20 cellular contexts compared by ENCODE assay signal in the genomic region with DNA sequence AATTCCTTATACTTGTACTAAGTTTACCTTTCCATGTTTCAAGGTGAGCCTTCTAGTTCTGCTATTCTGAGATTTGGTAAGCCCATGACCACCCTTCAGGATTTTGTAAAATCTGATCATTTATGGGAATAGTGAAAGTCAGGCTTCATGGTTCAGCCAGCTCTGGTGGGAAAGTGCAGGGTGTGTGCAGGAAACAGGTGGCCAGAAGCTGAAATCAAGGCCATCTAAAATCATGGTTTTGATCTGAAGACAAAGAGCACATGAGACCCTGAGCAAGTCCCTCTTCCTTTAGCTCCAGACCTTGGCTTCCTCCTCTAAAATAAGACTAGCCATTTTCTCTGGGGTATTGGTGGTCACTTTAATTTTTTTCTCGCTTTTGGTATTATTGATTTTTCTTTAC.
DNase-seq lines count a peak whose midpoint lies in the region; ATAC-seq and TF ChIP-seq lines count a peak whose summit lies in the region.
"Had no signal": no experiment of that assay in that cellular context is flagged by ENCODE, and none has a peak within 500 bp of the region (broad histone marks: within the 10 kb centered on the region; RNA-seq: fewer than 3 reads in every experiment).

No MANE protein-coding gene starts in this region.

- 0 out of 2 replicates have a peak overlapping the region, but pooled peaks have one; percentile 37 for H3K23ac ChIP-seq in IMR-90 (ENCODE audit: low read depth, low read length)

- dilution Hi-C loops in IMR-90 (cut with HindIII; ENCODE audit: low sequenced_read_pairs, unreplicated experiment) = no loop called here

- TF ChIP-seq POLR2A in IMR-90 (IDR thresholded peaks at IDR 0.05; ENCODE audit: low read depth, low read length) (no peak), esophagus muscularis mucosa (IDR thresholded peaks at IDR 0.05; ENCODE audit: low read depth) (no peak), spleen (IDR thresholded peaks at IDR 0.05) (no peak)

- no peak for TF ChIP-seq EP300 in esophagus muscularis mucosa (IDR thresholded peaks at IDR 0.05)

- H2BK5ac ChIP-seq in IMR-90 (ENCODE audit: low read depth, low read length, poor library complexity, severe bottlenecking) = no peak overlapping the region

- H3K4me1 ChIP-seq in BLaER1 = peaks cover 83% of the 10 kb centered on the region
- peaks cover 19% of the 10 kb centered on the region for H3K4me1 ChIP-seq in IMR-90 (ENCODE audit: control insufficient read depth, insufficient read depth, low read length)
- peaks cover 36 to 100% (median 97%) of the 10 kb centered on the region in 4 donors for H3K4me1 ChIP-seq in esophagus muscularis mucosa
- H3K4me1 ChIP-seq in smooth muscle cell (ENCODE audit: low read depth) = peaks cover 23% of the 10 kb centered on the region
- peaks cover 4 to 52% (median 32%) of the 10 kb centered on the region in 6 donors for H3K4me1 ChIP-seq in spleen

- no peak overlapping the region for H3K56ac ChIP-seq in IMR-90 (ENCODE audit: extremely low read depth, insufficient read depth, low read length)

- H3K36me3 ChIP-seq in BLaER1 (peaks cover 42% of the 10 kb centered on the region), IMR-90 (ENCODE audit: control insufficient read depth, insufficient read depth, low read length) (peaks cover 23% of the 10 kb centered on the region), esophagus muscularis mucosa (peaks cover 13 to 30% (median 21%) of the 10 kb centered on the region in 4 donors), smooth muscle cell (ENCODE audit: low read depth) (peaks cover 18% of the 10 kb centered on the region), spleen (peaks cover 0 to 10% (median 0%) of the 10 kb centered on the region in 6 donors)
- H3K36me3 ChIP-seq: SJCRH30 had no signal

- H2BK15ac ChIP-seq in IMR-90 (ENCODE audit: low read depth, low read length) = no peak overlapping the region

- no peak overlapping the region for H3K4ac ChIP-seq in IMR-90 (ENCODE audit: low read depth, low read length)

- in situ Hi-C loops in IMR-90 (cut with MboI; ENCODE audit: low sequenced_read_pairs) = no loop called here

- peak overlapping the region; percentile 78 for H3K4me2 ChIP-seq in BLaER1
- H3K4me2 ChIP-seq in IMR-90 (ENCODE audit: low read depth, low read length) = no peak overlapping the region
- peak overlapping the region; percentile 7 for H3K4me2 ChIP-seq in smooth muscle cell

- no CpG with 5 or more reads among the region's 1 CpG for WGBS in IMR-90 (ENCODE audit: extremely low coverage in 2 of 2, insufficient read length in 1 of 2), 2 experiments
- 93% methylated on average over 1 of the region's 1 CpG for WGBS in esophagus muscularis mucosa
- WGBS in smooth muscle cell (ENCODE audit: low lambda C conversion rate) = 100% methylated on average over 1 of the region's 1 CpG
- 65 to 80% (median 74%) methylated on average over 1 of the region's 1 CpG for WGBS in spleen, 5 donors

- peaks cover 75% of the 10 kb centered on the region for H3F3A ChIP-seq in smooth muscle cell (ENCODE audit: low read depth)

- TF ChIP-seq CTCF in IMR-90 (conservative IDR thresholded peaks at IDR 0.05; ENCODE audit: low read depth, low read length) (no peak), esophagus muscularis mucosa (IDR thresholded peaks at IDR 0.05) (no peak), smooth muscle cell (IDR thresholded peaks at IDR 0.05; ENCODE audit: borderline replicate concordance, insufficient read depth, poor library complexity, severe bottlenecking) (no peak), spleen (IDR thresholded peaks at IDR 0.05 in 8 of 11, conservative IDR thresholded peaks at IDR 0.05 in 3 of 11) (no peak)

- no peak overlapping the region for H4K5ac ChIP-seq in IMR-90 (ENCODE audit: low read depth, low read length)

- no peak overlapping the region for H2AK9ac ChIP-seq in IMR-90 (replicated peaks; ENCODE audit: low read depth, low read length, poor library complexity)

- H4K91ac ChIP-seq in IMR-90 (ENCODE audit: insufficient read depth, low read depth, low read length) = no peak overlapping the region

- no peak overlapping the region for H2AK5ac ChIP-seq in IMR-90 (ENCODE audit: low read depth, low read length)

- TF ChIP-seq RAD21 in IMR-90 (IDR thresholded peaks at IDR 0.05; ENCODE audit: low read length) = no peak

- intact Hi-C loops in IMR-90 (cut with micrococcal nuclease) = no loop called here
- intact Hi-C loops in esophagus muscularis mucosa (cut with DNase I) = no loop called here
- intact Hi-C loops in spleen (cut with DNase I; ENCODE audit: low total_unique reads) = no loop called here

- no peak overlapping the region for H2BK20ac ChIP-seq in IMR-90 (ENCODE audit: low read depth, low read length)

- ATAC-seq in IMR-90 (ENCODE audit: low read depth) = no peak

- no peak overlapping the region for H3K14ac ChIP-seq in IMR-90 (replicated peaks; ENCODE audit: low read depth, low read length)

- H4K8ac ChIP-seq in IMR-90 (ENCODE audit: low read depth in 2 of 2, low read length in 2 of 2) = no peak overlapping the region

- peaks cover 22% of the 10 kb centered on the region for H3K9me1 ChIP-seq in IMR-90 (ENCODE audit: insufficient read depth, low read length)

- H3K27me3 ChIP-seq in BLaER1 = no peaks in the 10 kb centered on the region
- no peaks in the 10 kb centered on the region for H3K27me3 ChIP-seq in IMR-90 (ENCODE audit: control insufficient read depth, insufficient read depth, low read length)
- H3K27me3 ChIP-seq in esophagus muscularis mucosa = no peaks in the 10 kb centered on the region
- no peaks in the 10 kb centered on the region for H3K27me3 ChIP-seq in smooth muscle cell (ENCODE audit: low read depth)
- no peaks in the 10 kb centered on the region for H3K27me3 ChIP-seq in spleen (replicated peaks in 1 of 7)
- H3K27me3 ChIP-seq: SJCRH30 had no signal

- CTCF ChIA-PET in IMR-90 (lab: Yijun Ruan, JAX) = interaction anchor here (0.9 kb wide), 1 partner anchor 146 kb away, joined by 3 read pairs; no protein-coding TSS in a partner anchor

- POLR2A ChIA-PET in IMR-90 (lab: Charles Lee; ENCODE audit: unreplicated experiment) = no interaction called here

- H2AFZ ChIP-seq in IMR-90 (replicated peaks; ENCODE audit: low read length, poor library complexity) (no peak overlapping the region), smooth muscle cell (ENCODE audit: low read depth) (no peak overlapping the region)

- no peak overlapping the region for H3K18ac ChIP-seq in IMR-90 (ENCODE audit: low read depth, low read length)

- no peak overlapping the region for H2BK120ac ChIP-seq in IMR-90 (ENCODE audit: low read depth, low read length)

- peak overlapping the region; percentile 82 for H3K27ac ChIP-seq in BLaER1
- no peak overlapping the region for H3K27ac ChIP-seq in IMR-90 (ENCODE audit: insufficient read depth, low read length)
- peak overlapping the region; percentile 70 to 87 (median 79) for H3K27ac ChIP-seq in esophagus muscularis mucosa (replicated peaks in 1 of 4)
- peak overlapping the region; percentile 81 for H3K27ac ChIP-seq in smooth muscle cell (ENCODE audit: low read depth)
- peak overlapping the region in 4 of 8 donors; percentile 19 to 34 (median 22) for H3K27ac ChIP-seq in spleen
- H3K27ac ChIP-seq: SJCRH30 had no signal

- peaks cover 4% of the 10 kb centered on the region; the same call in 1 of the 2 replicates for H3K9me3 ChIP-seq in BLaER1
- no peaks in the 10 kb centered on the region for H3K9me3 ChIP-seq in IMR-90 (ENCODE audit: control insufficient read depth, insufficient read depth, low read length)
- no peaks in the 10 kb centered on the region for H3K9me3 ChIP-seq in esophagus muscularis mucosa
- H3K9me3 ChIP-seq in smooth muscle cell (replicated peaks; ENCODE audit: low read depth) = no peaks in the 10 kb centered on the region
- H3K9me3 ChIP-seq in spleen = no peaks in the 10 kb centered on the region
- H3K9me3 ChIP-seq: SJCRH30 had no signal

- H3K79me2 ChIP-seq in smooth muscle cell (ENCODE audit: low read depth) = peaks cover 94% of the 10 kb centered on the region

- peak overlapping the region; percentile 30; the same call in 1 of the 2 replicates for H3K9ac ChIP-seq in BLaER1
- H3K9ac ChIP-seq in IMR-90 (ENCODE audit: low read depth, low read length) = no peak overlapping the region
- no peak overlapping the region for H3K9ac ChIP-seq in smooth muscle cell (ENCODE audit: low read depth)

- H4K20me1 ChIP-seq in BLaER1 = no peaks in the 10 kb centered on the region
- peaks cover 65% of the 10 kb centered on the region for H4K20me1 ChIP-seq in IMR-90 (ENCODE audit: insufficient read depth, low read length)
- H4K20me1 ChIP-seq in smooth muscle cell (ENCODE audit: low read depth) = peaks cover 97% of the 10 kb centered on the region

- no TSS peak for BruUV-seq in IMR-90 (replicated peaks; lab: Mats Ljungman, UMichigan)

- no peak for DNase-seq in IMR-90
- no peak for DNase-seq in esophagus muscularis mucosa (ENCODE audit: extremely low spot score)
- DNase-seq in smooth muscle cell (lab: John Stamatoyannopoulos, UW; ENCODE audit: unreplicated experiment) = no peak
- DNase-seq in nucleus accumbens (lab: John Stamatoyannopoulos, UW) = no peak
- no peak for DNase-seq in stimulated activated CD4-positive, alpha-beta T cell treated with anti-CD3 and anti-CD28 coated beads, Interleukin-15, amount 100 ng/mL, for 24 hours
- no peak for DNase-seq in spleen
- no peak for DNase-seq in stimulated activated CD4-positive, alpha-beta T cell treated with anti-CD3 and anti-CD28 coated beads, Interleukin-12 subunit alpha, Interleukin-12 subunit beta, amount 100 ng/mL, for 4 hours
- DNase-seq: AML-193, EL, GF-D8, H7, NCI-H1092, NCI-H146, NCI-H2029, NCI-H2171, NCI-H446, NCI-H526, SJCRH30 had no signal

- H3K4me3 ChIP-seq in BLaER1 = no peak overlapping the region
- H3K4me3 ChIP-seq in IMR-90 (ENCODE audit: insufficient read depth, low read depth, low read length) = no peak overlapping the region
- no peak overlapping the region for H3K4me3 ChIP-seq in esophagus muscularis mucosa
- no peak overlapping the region for H3K4me3 ChIP-seq in smooth muscle cell
- no peak overlapping the region for H3K4me3 ChIP-seq in spleen
- H3K4me3 ChIP-seq: K562, SJCRH30 had no signal

- peaks cover 32 to 72% of the 10 kb centered on the region in 2 experiments for H3K79me1 ChIP-seq in IMR-90 (ENCODE audit: low read depth in 1 of 2, low read length in 2 of 2)

TF ChIP-seq in IMR-90, 13 proteins besides CTCF, POLR2A, EP300 and RAD21 (continues in another document):
- TF ChIP-seq BHLHE40 (IDR thresholded peaks at IDR 0.05; ENCODE audit: low read depth, low read length) (no peak), NFE2L2 (IDR thresholded peaks at IDR 0.05; ENCODE audit: low read depth, low read length) (no peak), MXI1 (IDR thresholded peaks at IDR 0.05; ENCODE audit: borderline replicate concordance, low read depth, low read length) (no peak), RFX5 (IDR thresholded peaks at IDR 0.05; ENCODE audit: low read depth, low read length) (no peak), SMC3 (IDR thresholded peaks at IDR 0.05; ENCODE audit: low read depth, low read length) (no peak), FOS (IDR thresholded peaks at IDR 0.05; ENCODE audit: low read depth, low read length) (no peak), CHD1 (IDR thresholded peaks at IDR 0.05; ENCODE audit: low read depth, low read length) (no peak), MAZ (IDR thresholded peaks at IDR 0.05; ENCODE audit: borderline replicate concordance, low read depth, low read length) (no peak)
